ENCODE assay signal across 1 cellular context in genomic region chr11:72768581-72768980, GRCh38.
TF ChIP-seq lines count a peak whose summit lies in the region.

No MANE protein-coding gene starts in this region.

TF ChIP-seq in HepG2, 621 proteins besides CTCF, POLR2A, EP300 and RAD21:
- TF ChIP-seq ZNF230 (CRISPR knock-in tag; IDR thresholded peaks at IDR 0.05) = no peak
- TF ChIP-seq TRAFD1 (CRISPR knock-in tag; IDR thresholded peaks at IDR 0.05; ENCODE audit: borderline replicate concordance) = no peak
- no peak for TF ChIP-seq GPN1 (CRISPR knock-in tag; IDR thresholded peaks at IDR 0.05; ENCODE audit: borderline replicate concordance)
- TF ChIP-seq ZMYM3 (CRISPR knock-in tag; IDR thresholded peaks at IDR 0.05) = no peak
- TF ChIP-seq CEBPB (IDR thresholded peaks at IDR 0.05; ENCODE audit: borderline replicate concordance, low read depth, low read length) = no peak
- TF ChIP-seq ZFP37 (CRISPR knock-in tag; IDR thresholded peaks at IDR 0.05; ENCODE audit: borderline replicate concordance) = no peak
- TF ChIP-seq FLYWCH1 (CRISPR knock-in tag; IDR thresholded peaks at IDR 0.05) = no peak
- TF ChIP-seq ZNF282 (IDR thresholded peaks at IDR 0.05; ENCODE audit: partially characterized antibody) = no peak
- TF ChIP-seq MIER3 (CRISPR knock-in tag; IDR thresholded peaks at IDR 0.05; ENCODE audit: borderline replicate concordance) = no peak
- TF ChIP-seq HNRNPK (IDR thresholded peaks at IDR 0.05; ENCODE audit: low read depth, low read length, poor library complexity, severe bottlenecking) = no peak
- no peak for TF ChIP-seq ZSCAN22 (CRISPR knock-in tag; IDR thresholded peaks at IDR 0.05)
- no peak for TF ChIP-seq ZSCAN25 (CRISPR knock-in tag; IDR thresholded peaks at IDR 0.05)
- TF ChIP-seq SCMH1 (CRISPR knock-in tag; IDR thresholded peaks at IDR 0.05; ENCODE audit: borderline replicate concordance) = no peak
- TF ChIP-seq ZNF597 (CRISPR knock-in tag; IDR thresholded peaks at IDR 0.05) = no peak
- TF ChIP-seq FOXC1 (CRISPR knock-in tag; IDR thresholded peaks at IDR 0.05; ENCODE audit: borderline replicate concordance) = no peak
- TF ChIP-seq ZNF460 (CRISPR knock-in tag; IDR thresholded peaks at IDR 0.05; ENCODE audit: borderline replicate concordance) = no peak
- TF ChIP-seq IRF1 (CRISPR knock-in tag; IDR thresholded peaks at IDR 0.05; ENCODE audit: low read depth) = no peak
- TF ChIP-seq NFE2L1 (CRISPR knock-in tag; IDR thresholded peaks at IDR 0.05; ENCODE audit: borderline replicate concordance) = no peak
- no peak for TF ChIP-seq TERF1 (CRISPR knock-in tag; IDR thresholded peaks at IDR 0.05)
